In the genomic region with DNA sequence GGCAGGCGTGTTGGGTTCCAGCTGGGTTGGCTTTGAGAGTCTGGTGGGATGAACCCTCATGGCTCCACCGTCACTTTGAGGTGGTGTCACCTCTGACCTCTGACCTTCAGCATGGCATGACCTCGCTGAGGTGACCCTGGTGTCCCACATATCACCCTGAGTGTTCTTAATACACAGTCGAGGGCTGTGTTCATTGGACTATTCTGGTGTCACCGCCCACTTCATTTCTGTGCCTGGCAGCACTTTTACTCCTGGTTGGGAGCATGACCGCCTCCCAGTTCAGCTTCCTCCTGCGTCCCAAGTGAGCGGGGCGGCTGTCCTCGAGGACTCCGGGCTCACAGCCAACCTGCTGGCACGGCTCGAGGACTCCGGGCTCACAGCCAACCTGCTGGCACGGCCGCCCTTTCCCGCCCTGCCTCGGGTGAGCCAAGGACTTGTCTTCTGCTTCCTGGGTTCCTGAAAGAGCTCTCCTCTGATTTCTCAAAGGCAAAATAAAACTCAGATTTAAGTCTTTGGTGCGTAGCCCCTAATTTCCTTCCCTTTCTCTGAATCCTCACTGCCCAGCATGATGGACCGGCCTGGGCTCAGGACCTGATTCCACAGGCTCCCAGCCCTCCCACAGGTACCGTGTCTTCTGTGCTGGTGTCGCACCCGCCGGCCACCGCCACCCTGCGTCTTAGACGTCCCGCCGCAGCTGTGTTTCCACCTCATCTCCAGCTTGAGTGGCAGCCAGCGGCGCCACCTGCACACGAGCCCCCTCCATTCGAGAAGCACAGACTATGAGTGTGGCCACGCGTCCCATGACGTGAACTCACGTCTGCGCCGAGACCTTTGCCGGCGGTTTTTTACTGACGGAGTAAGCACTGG, we compare ENCODE assay signal across 9 cellular contexts. TPM values are rescaled to one million over a fixed set of nuclear protein-coding genes. Genes with fewer than 3 reads are reported as not detected.
DNase-seq lines count a peak whose midpoint lies in the region; ATAC-seq and TF ChIP-seq lines count a peak whose summit lies in the region.
"Had no signal": no experiment of that assay in that cellular context is flagged by ENCODE, and none has a peak within 500 bp of the region (broad histone marks: within the 10 kb centered on the region; RNA-seq: fewer than 3 reads in every experiment).

No MANE protein-coding gene starts in this region.

- POLR2A ChIA-PET in naive thymus-derived CD4-positive, alpha-beta T cell (lab: Charles Lee), result interaction anchor here (1.0 kb wide), 1 partner anchor 10 kb away, joined by 4 read pairs; no protein-coding TSS in a partner anchor

- no peaks in the 10 kb centered on the region for H3K9me3 Mint-ChIP-seq in naive thymus-derived CD4-positive, alpha-beta T cell

- TF ChIP-seq EP300 in Ishikawa (IDR thresholded peaks at IDR 0.05; ENCODE audit: borderline replicate concordance), result peak; percentile 65; the same call in 1 of the 2 replicates

- peaks cover 9 to 33% (median 28%) of the 10 kb centered on the region in 7 donors for H3K4me1 Mint-ChIP-seq in naive thymus-derived CD4-positive, alpha-beta T cell

- H3K36me3 Mint-ChIP-seq in naive thymus-derived CD4-positive, alpha-beta T cell, result peaks cover 0 to 1% (median 1%) of the 10 kb centered on the region in 5 donors

- H3K36me3 ChIP-seq in naive thymus-derived CD4-positive, alpha-beta T cell (ENCODE audit: control insufficient read depth in 2 of 3, insufficient read depth in 3 of 3, low read length in 3 of 3), result no peaks in the 10 kb centered on the region

- ATAC-seq in esophagus mucosa, result peak; percentile 80
- no peak for ATAC-seq in naive thymus-derived CD4-positive, alpha-beta T cell
- no peak for ATAC-seq in GM19463 (IDR thresholded peaks at IDR 0.05; ENCODE audit: unreplicated experiment)
- no peak for ATAC-seq in GM21786 (IDR thresholded peaks at IDR 0.05; ENCODE audit: unreplicated experiment)
- ATAC-seq in GM19467 (IDR thresholded peaks at IDR 0.05; ENCODE audit: unreplicated experiment), result no peak

- DNase-seq in RPMI7951 (ENCODE audit: low read depth) (peak; percentile 68), NCI-H146 treated with DMSO at 0.1 percent for 48 hours (lab: John Stamatoyannopoulos, UW; ENCODE audit: unreplicated experiment) (no peak)
- DNase-seq in naive thymus-derived CD4-positive, alpha-beta T cell, result no peak

- H3K4me3 Mint-ChIP-seq in naive thymus-derived CD4-positive, alpha-beta T cell, result peak overlapping the region in 8 of 10 donors; percentile 17 to 71 (median 57)

- H3K27me3 Mint-ChIP-seq in naive thymus-derived CD4-positive, alpha-beta T cell, result no peaks in the 10 kb centered on the region

- peaks cover 0 to 12% of the 10 kb centered on the region in 2 donors for H3K4me1 ChIP-seq in naive thymus-derived CD4-positive, alpha-beta T cell (ENCODE audit: control insufficient read depth in 2 of 2, insufficient read depth in 2 of 2, low read length in 2 of 2)

- H3K27ac Mint-ChIP-seq in naive thymus-derived CD4-positive, alpha-beta T cell, result peak overlapping the region in 7 of 9 donors; percentile 9 to 86 (median 68)

- H3K27ac ChIP-seq in naive thymus-derived CD4-positive, alpha-beta T cell (ENCODE audit: low read depth, low read length), result no peak overlapping the region
- H3K27ac ChIP-seq: KMS-11 had no signal

- CTCF ChIA-PET in naive thymus-derived CD4-positive, alpha-beta T cell (lab: Charles Lee), result no interaction called here

- no peaks in the 10 kb centered on the region for H3K27me3 ChIP-seq in naive thymus-derived CD4-positive, alpha-beta T cell (ENCODE audit: control insufficient read depth in 2 of 2, insufficient read depth in 2 of 2, low read length in 2 of 2)

- intact Hi-C loops in naive thymus-derived CD4-positive, alpha-beta T cell (cut with micrococcal nuclease), result no loop called here

- H3K4me3 ChIP-seq in naive thymus-derived CD4-positive, alpha-beta T cell (ENCODE audit: low read length), result no peak overlapping the region

- 0 out of 2 replicates have a peak, but pooled peaks have one; percentile 7 for TF ChIP-seq RAD21 in Ishikawa (IDR thresholded peaks at IDR 0.05; ENCODE audit: low read depth)

- no peaks in the 10 kb centered on the region for H3K9me3 ChIP-seq in naive thymus-derived CD4-positive, alpha-beta T cell (ENCODE audit: control insufficient read depth in 2 of 3, low read length in 3 of 3)

TF ChIP-seq in Ishikawa, 13 proteins besides CTCF, POLR2A, EP300 and RAD21:
- no peak for TF ChIP-seq TAF1 (IDR thresholded peaks at IDR 0.05; ENCODE audit: low read depth)
- peak; percentile 89 for TF ChIP-seq TCF12 (IDR thresholded peaks at IDR 0.05; ENCODE audit: low read depth)
- no peak for TF ChIP-seq ZBTB7A (IDR thresholded peaks at IDR 0.05; ENCODE audit: low read depth)
- TF ChIP-seq TEAD4 (IDR thresholded peaks at IDR 0.05), result peak; percentile 54; the same call in 1 of the 2 replicates
- TF ChIP-seq NFIC (IDR thresholded peaks at IDR 0.05), result peak; percentile 99
- TF ChIP-seq CREB1 (IDR thresholded peaks at IDR 0.05; ENCODE audit: low read depth), result no peak
- TF ChIP-seq, protein P1, sequence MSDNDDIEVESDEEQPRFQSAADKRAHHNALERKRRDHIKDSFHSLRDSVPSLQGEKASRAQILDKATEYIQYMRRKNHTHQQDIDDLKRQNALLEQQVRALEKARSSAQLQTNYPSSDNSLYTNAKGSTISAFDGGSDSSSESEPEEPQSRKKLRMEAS (IDR thresholded peaks at IDR 0.05), result peak; percentile 98
- TF ChIP-seq, protein P2, sequence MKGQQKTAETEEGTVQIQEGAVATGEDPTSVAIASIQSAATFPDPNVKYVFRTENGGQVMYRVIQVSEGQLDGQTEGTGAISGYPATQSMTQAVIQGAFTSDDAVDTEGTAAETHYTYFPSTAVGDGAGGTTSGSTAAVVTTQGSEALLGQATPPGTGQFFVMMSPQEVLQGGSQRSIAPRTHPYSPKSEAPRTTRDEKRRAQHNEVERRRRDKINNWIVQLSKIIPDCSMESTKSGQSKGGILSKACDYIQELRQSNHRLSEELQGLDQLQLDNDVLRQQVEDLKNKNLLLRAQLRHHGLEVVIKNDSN (IDR thresholded peaks at IDR 0.05), result peak; percentile 34; the same call in 1 of the 2 replicates

RNA-seq across cellular contexts. Expression of a gene that starts 10.4 kb away (rescaled TPM):
- total RNA-seq in RPMI7951 (2014; rRNA removed; shearing (Covaris generic)), result not detected in 2 replicates
- total RNA-seq in esophagus mucosa, result not detected
- not detected for total RNA-seq in naive thymus-derived CD4-positive, alpha-beta T cell
- polyA plus RNA-seq in naive thymus-derived CD4-positive, alpha-beta T cell, result not detected

RNA-seq across cellular contexts. Expression of a gene that starts 19.4 kb away (rescaled TPM):
- not detected in 2 replicates for total RNA-seq in RPMI7951 (2014; rRNA removed; shearing (Covaris generic))
- total RNA-seq in esophagus mucosa, result not detected
- total RNA-seq in naive thymus-derived CD4-positive, alpha-beta T cell, result not detected
- polyA plus RNA-seq in naive thymus-derived CD4-positive, alpha-beta T cell, result not detected
